Comparison of ENCODE assay signal across 13 cellular contexts in genomic region chr9:133935328-133936040, GRCh38. TPM values are rescaled to one million over a fixed set of nuclear protein-coding genes. Genes with fewer than 3 reads are reported as not detected.
DNase-seq lines count a peak whose midpoint lies in the region; ATAC-seq, FAIRE-seq and TF ChIP-seq lines count a peak whose summit lies in the region.
"Had no signal": no experiment of that assay in that cellular context is flagged by ENCODE, and none has a peak within 500 bp of the region (broad histone marks: within the 10 kb centered on the region; RNA-seq: fewer than 3 reads in every experiment).

No MANE protein-coding gene starts in this region.

- H3K27me3 Mint-ChIP-seq in immature natural killer cell (ENCODE audit: low read depth in 3 of 3): peaks cover 0 to 2% (median 0%) of the 10 kb centered on the region in 3 donors
- H3K27me3 Mint-ChIP-seq: effector memory CD8-positive, alpha-beta T cell; naive thymus-derived CD4-positive, alpha-beta T cell had no signal

- H3K4me3 Mint-ChIP-seq in immature natural killer cell: no peak overlapping the region
- H3K4me3 Mint-ChIP-seq: effector memory CD8-positive, alpha-beta T cell; naive thymus-derived CD4-positive, alpha-beta T cell had no signal

- peaks cover 0 to 5% (median 0%) of the 10 kb centered on the region in 3 donors for H3K36me3 Mint-ChIP-seq in immature natural killer cell

- no peaks in the 10 kb centered on the region for H3K4me1 Mint-ChIP-seq in immature natural killer cell

- H3K36me3 ChIP-seq in SJSA1 (peaks cover 75% of the 10 kb centered on the region), gastroesophageal sphincter (peaks cover 0 to 25% of the 10 kb centered on the region in 2 donors)

- H3K9me3 Mint-ChIP-seq in immature natural killer cell: no peaks in the 10 kb centered on the region

- DNase-seq in COR-L47 (lab: John Stamatoyannopoulos, UW): peak; percentile 22
- peak in 1 of 2 experiments; percentile 31 for DNase-seq in SJSA1 (ENCODE audit: low read depth in 1 of 2, low spot score in 2 of 2)
- DNase-seq in omental fat pad (ENCODE audit: low spot score): no peak
- no peak for DNase-seq in immature natural killer cell
- DNase-seq in NCI-H2227 (lab: John Stamatoyannopoulos, UW; ENCODE audit: unreplicated experiment): no peak
- no peak for DNase-seq in GM12891 (ENCODE audit: insufficient read length, low spot score)
- DNase-seq: activated CD8-positive, alpha-beta memory T cell treated with anti-CD3 and anti-CD28 coated beads, Interleukin-2, amount 50 U/mL, for 48 hours; effector memory CD8-positive, alpha-beta T cell; Kasumi-1; naive thymus-derived CD4-positive, alpha-beta T cell had no signal

- H3K4me1 ChIP-seq in SJSA1 (replicated peaks) (peaks cover 26% of the 10 kb centered on the region), gastroesophageal sphincter (peaks cover 0 to 31% (median 4%) of the 10 kb centered on the region in 3 donors)

- H3K27me3 ChIP-seq in SJSA1 (replicated peaks) (no peaks in the 10 kb centered on the region), gastroesophageal sphincter (no peaks in the 10 kb centered on the region)

- TF ChIP-seq CTCF in gastroesophageal sphincter (IDR thresholded peaks at IDR 0.05): peak in 1 of 4 experiments; percentile 23
- no peak for TF ChIP-seq CTCF in omental fat pad (IDR thresholded peaks at IDR 0.05)

- FAIRE-seq in GM12891 (lab: Jason Lieb, UNC): no peak

- H3K4me3 ChIP-seq in SJSA1 (no peak overlapping the region), gastroesophageal sphincter (no peak overlapping the region)

- no peak overlapping the region for H3K27ac Mint-ChIP-seq in immature natural killer cell
- H3K27ac Mint-ChIP-seq: effector memory CD8-positive, alpha-beta T cell; naive thymus-derived CD4-positive, alpha-beta T cell had no signal

- H3K9me3 ChIP-seq in SJSA1 (replicated peaks) (no peaks in the 10 kb centered on the region), gastroesophageal sphincter (no peaks in the 10 kb centered on the region)

- peak overlapping the region; percentile 27; the same call in 1 of the 2 replicates for H3K27ac ChIP-seq in SJSA1
- peak overlapping the region in 3 of 4 donors; percentile 2 to 59 (median 56) for H3K27ac ChIP-seq in gastroesophageal sphincter
- H3K27ac ChIP-seq: C4-2B had no signal

- TF ChIP-seq EP300 in gastroesophageal sphincter (IDR thresholded peaks at IDR 0.05): no peak

- ATAC-seq in gastroesophageal sphincter (no peak), omental fat pad (ENCODE audit: low FRiP score) (peak; percentile 29), GM18907 (IDR thresholded peaks at IDR 0.05; ENCODE audit: unreplicated experiment) (no peak)
- ATAC-seq: effector memory CD8-positive, alpha-beta T cell; naive thymus-derived CD4-positive, alpha-beta T cell had no signal

- TF ChIP-seq POLR2A in gastroesophageal sphincter (IDR thresholded peaks at IDR 0.05) (no peak), GM12891 (IDR thresholded peaks at IDR 0.05; ENCODE audit: low read depth, low read length) (no peak)

- WGBS in gastroesophageal sphincter (ENCODE audit: low coverage in 1 of 2), 2 donors: 80% methylated on average over 1 of the region's 30 CpGs; no CpG with 5 or more reads in 1 of the 2 donors

TF ChIP-seq in GM12891, 5 proteins besides CTCF, POLR2A, EP300 and RAD21:
- no peak for TF ChIP-seq TAF1 (IDR thresholded peaks at IDR 0.05; ENCODE audit: low read depth, low read length)
- TF ChIP-seq PAX5 (IDR thresholded peaks at IDR 0.05; ENCODE audit: insufficient read depth, low read length, severe bottlenecking): no peak
- no peak for TF ChIP-seq SPI1 (IDR thresholded peaks at IDR 0.05; ENCODE audit: low read depth, low read length)

RNA-seq across cellular contexts. Expression of gene VAV2, which starts 56.6 kb away (rescaled TPM):
- total RNA-seq in SJSA1 (2014; rRNA removed; shearing (Covaris generic)): 12.2 and 25.0 TPM in 2 replicates
- total RNA-seq in gastroesophageal sphincter: 10 to 100 TPM in 1 of 4 donors, 1 to 10 TPM in 3; 7.7 to 16.8 (median 8.9) TPM
- total RNA-seq in omental fat pad: 10 to 100 TPM in 1 of 4 donors, 1 to 10 TPM in 3; 4.0 to 10.9 (median 6.2) TPM
- polyA plus RNA-seq in immature natural killer cell: under 1 TPM in 2 of 3 donors, not detected in 1; 0.12 to 0.28 TPM
- 25.3 TPM for polyA plus RNA-seq in GM12891 (2012; ENCODE audit: low read depth, missing spikeins)
